Comparison of ENCODE assay signal across 11 cellular contexts in the genomic region with DNA sequence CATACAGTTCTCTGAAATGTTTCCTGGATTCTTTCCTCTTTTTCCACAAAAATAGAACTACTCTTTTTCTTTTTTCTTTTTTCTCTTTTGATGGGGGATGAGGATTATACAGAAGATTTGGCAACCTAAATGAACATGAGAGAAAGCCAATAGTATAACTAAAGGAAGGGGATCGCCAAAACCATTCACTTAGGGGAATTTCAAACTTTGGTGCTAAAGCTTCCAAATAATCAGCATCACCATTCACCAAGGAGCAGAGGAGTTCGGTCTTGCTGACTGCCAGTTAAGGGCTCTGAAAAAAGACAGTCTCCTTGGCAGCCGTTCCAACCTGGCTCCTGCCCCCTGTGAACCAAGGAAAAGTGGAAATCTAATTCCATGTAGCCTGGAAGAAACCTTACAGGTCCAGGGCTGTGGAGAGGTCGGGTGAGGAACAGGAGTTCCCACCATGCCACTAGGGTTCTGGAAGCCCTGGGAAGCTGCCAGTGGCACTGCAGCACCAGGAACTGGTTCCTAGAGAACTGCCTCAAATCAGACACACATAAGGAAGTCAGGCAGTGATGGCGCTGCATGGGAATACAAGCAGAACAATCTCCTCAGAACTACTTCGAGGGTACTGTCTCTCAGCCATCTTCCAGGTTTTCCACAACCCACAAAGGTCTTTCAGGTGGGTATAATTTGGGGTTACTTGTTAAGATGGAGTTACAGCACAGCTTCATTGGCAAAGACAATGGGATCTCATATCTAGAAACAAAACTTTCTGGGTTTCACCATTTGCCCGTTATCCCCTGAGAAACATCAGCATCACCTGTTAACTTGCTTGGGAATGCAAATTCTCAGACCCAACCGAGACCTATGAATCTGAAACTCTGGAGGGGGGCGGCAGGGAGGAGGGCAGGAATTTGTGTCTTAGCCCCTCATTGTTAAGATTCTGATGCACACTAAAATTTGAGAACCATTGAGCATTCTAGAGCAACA.
DNase-seq lines count a peak whose midpoint lies in the region; ATAC-seq and TF ChIP-seq lines count a peak whose summit lies in the region.
"Had no signal": no experiment of that assay in that cellular context is flagged by ENCODE, and none has a peak within 500 bp of the region (broad histone marks: within the 10 kb centered on the region; RNA-seq: fewer than 3 reads in every experiment).

No MANE protein-coding gene starts in this region.

- DNase-seq in GM06990 (ENCODE audit: extremely low read depth, insufficient read length) (peak; percentile 32), RWPE2 (ENCODE audit: low spot score) (no peak), fibroblast of peridontal ligament (ENCODE audit: extremely low read depth) (peak; percentile 29), psoas muscle (peak in 1 of 2 donors; percentile 46), HCEC 1CT (no peak), NCI-H2196 (lab: John Stamatoyannopoulos, UW; ENCODE audit: unreplicated experiment) (no peak)
- DNase-seq in activated CD4-positive, alpha-beta T cell treated with anti-CD3 and anti-CD28 coated beads for 4 hours, result no peak
- DNase-seq: activated effector memory CD4-positive, alpha-beta T cell treated with Interleukin-2 at 50 U/mL for 16 hours; NCI-H2029; nephron progenitor cell had no signal

- no peak for ATAC-seq in RWPE2 (ENCODE audit: low read depth)
- ATAC-seq in psoas muscle, result peak; percentile 21 to 44 (median 37)
- ATAC-seq in HG02852 (IDR thresholded peaks at IDR 0.05; ENCODE audit: unreplicated experiment), result no peak

- H3K4me3 ChIP-seq in GM06990 (replicated peaks; ENCODE audit: low read depth, low read length) (0 out of 2 replicates have a peak overlapping the region, but pooled peaks have one; percentile 13), RWPE2 (ENCODE audit: severe bottlenecking) (no peak overlapping the region), psoas muscle (no peak overlapping the region)

- H3K4me1 ChIP-seq in RWPE2 (ENCODE audit: insufficient read depth, poor library complexity, severe bottlenecking), result peaks cover 39% of the 10 kb centered on the region
- H3K4me1 ChIP-seq in psoas muscle, result peaks cover 60% of the 10 kb centered on the region

- no peaks in the 10 kb centered on the region for H3K9me3 ChIP-seq in RWPE2 (ENCODE audit: severe bottlenecking)
- H3K9me3 ChIP-seq in psoas muscle, result no peaks in the 10 kb centered on the region

- H3K27me3 ChIP-seq in GM06990 (replicated peaks; ENCODE audit: control insufficient read depth, insufficient read depth, low read length), result no peaks in the 10 kb centered on the region
- H3K27me3 ChIP-seq in RWPE2 (ENCODE audit: insufficient read depth, poor library complexity, severe bottlenecking), result no peaks in the 10 kb centered on the region
- no peaks in the 10 kb centered on the region for H3K27me3 ChIP-seq in psoas muscle (ENCODE audit: insufficient read depth in 3 of 3, low read length in 2 of 3)

- H3K36me3 ChIP-seq in GM06990 (ENCODE audit: control insufficient read depth, insufficient read depth, low read length) (no peaks in the 10 kb centered on the region), RWPE2 (ENCODE audit: low read depth) (no peaks in the 10 kb centered on the region), psoas muscle (ENCODE audit: insufficient read depth in 1 of 2, low read depth in 1 of 2) (no peaks in the 10 kb centered on the region)

- 40 to 65% (median 47%) methylated on average over 9 of the region's 9 CpGs for WGBS in psoas muscle, 3 donors

- H3K27ac ChIP-seq in RWPE2 (ENCODE audit: poor library complexity, severe bottlenecking) (peak overlapping the region; percentile 88), psoas muscle (peak overlapping the region; percentile 90)

- TF ChIP-seq CTCF in GM06990 (IDR thresholded peaks at IDR 0.05; ENCODE audit: insufficient read depth, low read length, poor library complexity, severe bottlenecking) (no peak), RWPE2 (IDR thresholded peaks at IDR 0.05; ENCODE audit: poor library complexity, severe bottlenecking) (no peak), psoas muscle (IDR thresholded peaks at IDR 0.05) (no peak)

- intact Hi-C loops in psoas muscle (cut with DNase I), result no loop called here

Comparison
In these comparisons a context has a peak if more than half of its experiments do, and no peak if none do; other contexts are left out.
1. DNase-seq: peak in GM06990 (single experiment) and fibroblast of peridontal ligament (single experiment); none in RWPE2 (single experiment), HCEC 1CT (single experiment), NCI-H2196 (single experiment) and activated CD4-positive, alpha-beta T cell treated with anti-CD3 and anti-CD28 coated beads for 4 hours (0 of 2).
2. ATAC-seq: peak in psoas muscle (4 of 4); none in RWPE2 (single experiment) and HG02852 (single experiment).